Comparison of ENCODE assay signal across 8 cellular contexts in the genomic region with DNA sequence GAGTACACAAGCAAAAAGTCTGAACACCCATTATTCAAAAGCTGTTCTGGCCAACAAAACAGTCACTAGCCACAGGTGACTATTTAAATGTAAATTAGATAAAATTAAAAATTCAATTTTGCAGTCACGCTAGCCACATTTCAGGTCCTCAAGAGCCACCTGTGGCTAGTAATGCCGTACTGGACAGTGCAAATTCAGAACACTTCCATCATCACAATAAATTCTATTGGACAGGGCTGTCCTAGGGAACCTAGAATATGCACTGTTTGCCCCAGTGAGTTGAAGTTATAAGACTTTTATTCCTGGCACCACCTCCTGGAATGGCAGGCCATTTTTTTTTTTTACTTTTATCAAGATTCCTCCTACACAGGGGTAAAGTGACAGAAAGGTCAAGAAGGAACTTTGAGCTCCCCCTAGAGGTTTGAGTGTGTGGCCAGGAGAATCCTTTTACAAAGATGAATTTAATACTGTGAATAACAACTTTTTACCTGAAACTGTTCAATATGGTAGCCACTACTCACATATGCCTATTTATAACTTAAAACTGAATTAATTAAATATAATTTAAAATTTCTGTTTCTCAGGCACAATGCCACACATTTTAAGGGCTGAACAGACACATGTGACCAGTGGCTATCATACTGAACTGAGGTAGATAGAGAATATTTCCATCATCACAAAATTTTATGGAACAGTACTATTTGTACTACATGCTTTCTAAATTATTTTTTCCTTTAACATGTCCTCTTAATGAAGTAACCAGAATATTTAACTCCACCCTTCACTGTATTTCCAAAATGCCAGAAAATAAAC. TPM values are rescaled to one million over a fixed set of nuclear protein-coding genes. Genes with fewer than 3 reads are reported as not detected.
DNase-seq lines count a peak whose midpoint lies in the region; ATAC-seq and TF ChIP-seq lines count a peak whose summit lies in the region.

No MANE protein-coding gene starts in this region.

- no peak overlapping the region for H3K4me2 ChIP-seq in trophoblast cell (ENCODE audit: low read length)

- no peaks in the 10 kb centered on the region for H3K79me1 ChIP-seq in trophoblast cell (ENCODE audit: low read length)

- H3K4me3 ChIP-seq in fibroblast of the aortic adventitia (ENCODE audit: low read depth, low read length) = no peak overlapping the region
- H3K4me3 ChIP-seq in trophoblast cell (ENCODE audit: low read depth, low read length) = no peak overlapping the region

- H3K9me3 ChIP-seq in trophoblast cell (ENCODE audit: insufficient read depth, low read depth, low read length) = no peaks in the 10 kb centered on the region

- ATAC-seq in GM19468 (IDR thresholded peaks at IDR 0.05; ENCODE audit: extremely low read depth, unreplicated experiment) = peak; percentile 24
- ATAC-seq in omental fat pad (ENCODE audit: low FRiP score) = no peak

- no peak overlapping the region for H3K23ac ChIP-seq in trophoblast cell (ENCODE audit: low read length)

- peaks cover 2% of the 10 kb centered on the region for H3K79me2 ChIP-seq in trophoblast cell (ENCODE audit: control insufficient read depth, insufficient read depth, low read length, poor library complexity)

- H3K18ac ChIP-seq in trophoblast cell (ENCODE audit: low read length) = no peak overlapping the region

- H3K4ac ChIP-seq in trophoblast cell (ENCODE audit: low read depth, low read length) = no peak overlapping the region

- no peak overlapping the region for H2AFZ ChIP-seq in trophoblast cell (ENCODE audit: insufficient read depth, low read length, poor library complexity)

- no peak overlapping the region for H2BK5ac ChIP-seq in trophoblast cell (ENCODE audit: low read depth, low read length, poor library complexity)

- H2AK5ac ChIP-seq in trophoblast cell (ENCODE audit: low read length) = no peak overlapping the region

- no peak overlapping the region for H2BK120ac ChIP-seq in trophoblast cell (ENCODE audit: insufficient read depth, low read length, poor library complexity)

- H4K12ac ChIP-seq in trophoblast cell (ENCODE audit: low read depth, low read length) = no peak overlapping the region

- H2BK12ac ChIP-seq in trophoblast cell (ENCODE audit: low read length) = no peak overlapping the region

- TF ChIP-seq CTCF in fibroblast of the aortic adventitia (IDR thresholded peaks at IDR 0.05; ENCODE audit: insufficient read depth, low read length) (peak; percentile 74), omental fat pad (IDR thresholded peaks at IDR 0.05) (no peak)

- H3K9ac ChIP-seq in trophoblast cell (ENCODE audit: low read length) = no peak overlapping the region

- DNase-seq in NCI-H2227 (lab: John Stamatoyannopoulos, UW; ENCODE audit: unreplicated experiment) = peak; percentile 31
- no peak for DNase-seq in NCI-H2227 treated with DMSO at 0.1 percent for 48 hours (lab: John Stamatoyannopoulos, UW)
- DNase-seq in KG1 (lab: John Stamatoyannopoulos, UW) = peak; percentile 65
- peak; percentile 49 to 68 for DNase-seq in SW 1271 (lab: John Stamatoyannopoulos, UW)
- peak; percentile 59 for DNase-seq in fibroblast of the aortic adventitia (ENCODE audit: low read depth)
- peak; percentile 51 to 91 for DNase-seq in trophoblast cell
- DNase-seq in omental fat pad (ENCODE audit: low spot score) = no peak

- H4K91ac ChIP-seq in trophoblast cell (ENCODE audit: low read depth, low read length) = no peak overlapping the region

- no peaks in the 10 kb centered on the region for H3K4me1 ChIP-seq in trophoblast cell (ENCODE audit: control insufficient read depth in 1 of 2, insufficient read depth in 2 of 2, low read length in 2 of 2)

- peaks cover 0 to 2% of the 10 kb centered on the region in 2 experiments for H3K36me3 ChIP-seq in trophoblast cell (ENCODE audit: control insufficient read depth in 1 of 2, insufficient read depth in 2 of 2, low read length in 2 of 2)

- no peak overlapping the region for H3K27ac ChIP-seq in trophoblast cell (ENCODE audit: low read depth, low read length)

- no CpG with 5 or more reads among the region's 2 CpGs for WGBS in trophoblast cell (ENCODE audit: extremely low coverage, insufficient coverage, insufficient read length)

- H3K14ac ChIP-seq in trophoblast cell (ENCODE audit: low read length) = no peak overlapping the region

- no peak overlapping the region for H4K8ac ChIP-seq in trophoblast cell (ENCODE audit: low read depth, low read length)

- no peaks in the 10 kb centered on the region for H3K27me3 ChIP-seq in trophoblast cell (ENCODE audit: insufficient read depth, low read length)

RNA-seq across cellular contexts. Expression of a gene that starts 6.5 kb away (rescaled TPM):
- 10.8 and 15.0 TPM in 2 replicates for total RNA-seq in fibroblast of the aortic adventitia (ENCODE audit: low replicate concordance)
- polyA plus RNA-seq in trophoblast cell (2013) = 8.2 and 8.7 TPM in 2 replicates
- 10 to 100 TPM; 12.9 to 27.1 (median 16.2) TPM for total RNA-seq in omental fat pad

RNA-seq across cellular contexts. Expression of a gene that starts 31.6 kb away (rescaled TPM):
- total RNA-seq in fibroblast of the aortic adventitia (ENCODE audit: low replicate concordance) (0.36 and 1.5 TPM in 2 replicates), omental fat pad (100 to 1,000 TPM in 1 of 4 donors, 10 to 100 TPM in 3; 23.0 to 116 (median 62.6) TPM)
- 4.6 and 4.8 TPM in 2 replicates for polyA plus RNA-seq in trophoblast cell (2013)

RNA-seq across cellular contexts. Expression of a gene that starts 41.6 kb away (rescaled TPM):
- total RNA-seq in fibroblast of the aortic adventitia (ENCODE audit: low replicate concordance) (not detected in 2 replicates), omental fat pad (10 to 100 TPM in 1 of 4 donors, 1 to 10 TPM in 3; 1.4 to 14.1 (median 3.9) TPM)
- polyA plus RNA-seq in trophoblast cell (2013) = 0.04 TPM in 1 of 2 replicates, not detected in the other

RNA-seq across cellular contexts. Expression of a gene that starts 53.9 kb away (rescaled TPM):
- 0.27 and 0.33 TPM in 2 replicates for total RNA-seq in fibroblast of the aortic adventitia (ENCODE audit: low replicate concordance)
- 0.63 and 0.67 TPM in 2 replicates for polyA plus RNA-seq in trophoblast cell (2013)
- 1 to 10 TPM; 1.0 to 3.2 (median 2.0) TPM for total RNA-seq in omental fat pad

Comparison
In these comparisons a context has a peak if more than half of its experiments do, and no peak if none do; other contexts are left out.
1. DNase-seq: peak in NCI-H2227 (single experiment), KG1 (single experiment), SW 1271 (2 of 2), fibroblast of the aortic adventitia (single experiment) and trophoblast cell (2 of 2); none in NCI-H2227 treated with DMSO at 0.1 percent for 48 hours (single experiment) and omental fat pad (single experiment).